Comparison of ENCODE assay signal across 8 cellular contexts in genomic region chr7:151079199-151079910, GRCh38. TPM values are rescaled to one million over a fixed set of nuclear protein-coding genes. Genes with fewer than 3 reads are reported as not detected.
DNase-seq lines count a peak whose midpoint lies in the region; ATAC-seq, FAIRE-seq and TF ChIP-seq lines count a peak whose summit lies in the region.

No MANE protein-coding gene starts in this region.

- H3K27ac ChIP-seq in keratinocyte (ENCODE audit: control insufficient read depth, insufficient read depth, low read length) (no peak overlapping the region), substantia nigra (ENCODE audit: low read depth, low read length, poor library complexity, severe bottlenecking) (peak overlapping the region; percentile 92)

- no peaks in the 10 kb centered on the region for H3K27me3 Mint-ChIP-seq in activated CD4-positive, alpha-beta T cell treated with anti-CD3 and anti-CD28 coated beads for 36 hours
- no peaks in the 10 kb centered on the region for H3K27me3 Mint-ChIP-seq in activated naive CD8-positive, alpha-beta T cell treated with anti-CD3 and anti-CD28 coated beads, Interleukin-2, amount 50 U/mL, for 24 hours

- no peak for DNase-seq in activated CD4-positive, alpha-beta T cell treated with anti-CD3 and anti-CD28 coated beads for 36 hours
- no peak for DNase-seq in activated CD4-positive, alpha-beta T cell treated with anti-CD3 and anti-CD28 coated beads, Interleukin-2, amount 50 U/mL, for 1 hour
- DNase-seq in activated naive CD8-positive, alpha-beta T cell treated with anti-CD3 and anti-CD28 coated beads, Interleukin-2, amount 50 U/mL, for 24 hours: no peak
- DNase-seq in keratinocyte (ENCODE audit: low read depth, low spot score): no peak
- no peak for DNase-seq in substantia nigra (lab: John Stamatoyannopoulos, UW)
- DNase-seq in NCI-H1436 treated with DMSO at 0.1 percent for 48 hours (lab: John Stamatoyannopoulos, UW): no peak
- no peak for DNase-seq in GM10248 (ENCODE audit: extremely low spot score)

- H3K36me3 Mint-ChIP-seq in activated CD4-positive, alpha-beta T cell treated with anti-CD3 and anti-CD28 coated beads for 36 hours (ENCODE audit: low read depth): peaks cover 21% of the 10 kb centered on the region
- H3K36me3 Mint-ChIP-seq in activated naive CD8-positive, alpha-beta T cell treated with anti-CD3 and anti-CD28 coated beads, Interleukin-2, amount 50 U/mL, for 24 hours (ENCODE audit: low read depth): peaks cover 6% of the 10 kb centered on the region

- H2AFZ ChIP-seq in keratinocyte (ENCODE audit: control insufficient read depth, low read length): no peak overlapping the region

- H3K9me3 ChIP-seq in keratinocyte (ENCODE audit: control insufficient read depth, low read depth, low read length): no peaks in the 10 kb centered on the region

- peak overlapping the region; percentile 92 for H3K4me3 Mint-ChIP-seq in activated CD4-positive, alpha-beta T cell treated with anti-CD3 and anti-CD28 coated beads for 36 hours
- H3K4me3 Mint-ChIP-seq in activated naive CD8-positive, alpha-beta T cell treated with anti-CD3 and anti-CD28 coated beads, Interleukin-2, amount 50 U/mL, for 24 hours: peak overlapping the region; percentile 96

- intact Hi-C loops in activated CD4-positive, alpha-beta T cell treated with anti-CD3 and anti-CD28 coated beads for 36 hours (cut with DNase I, micrococcal nuclease): no loop called here

- peaks cover 26% of the 10 kb centered on the region for H3K4me1 ChIP-seq in keratinocyte (ENCODE audit: control insufficient read depth, extremely low read depth, insufficient read depth, low read length)

- no peaks in the 10 kb centered on the region for H3K9me3 Mint-ChIP-seq in activated CD4-positive, alpha-beta T cell treated with anti-CD3 and anti-CD28 coated beads for 36 hours (ENCODE audit: low read depth)
- H3K9me3 Mint-ChIP-seq in activated naive CD8-positive, alpha-beta T cell treated with anti-CD3 and anti-CD28 coated beads, Interleukin-2, amount 50 U/mL, for 24 hours: no peaks in the 10 kb centered on the region

- H3K27me3 ChIP-seq in keratinocyte (ENCODE audit: control insufficient read depth, extremely low read depth, insufficient read depth, low read length): no peaks in the 10 kb centered on the region

- dilution Hi-C loops in keratinocyte (cut with MboI; ENCODE audit: extremely low pct_ligation_motif_present, low sequenced_read_pairs): no loop called here

- H3K4me1 Mint-ChIP-seq in activated CD4-positive, alpha-beta T cell treated with anti-CD3 and anti-CD28 coated beads for 36 hours: peaks cover 33% of the 10 kb centered on the region
- H3K4me1 Mint-ChIP-seq in activated naive CD8-positive, alpha-beta T cell treated with anti-CD3 and anti-CD28 coated beads, Interleukin-2, amount 50 U/mL, for 24 hours: peaks cover 31% of the 10 kb centered on the region

- H3K27ac Mint-ChIP-seq in activated CD4-positive, alpha-beta T cell treated with anti-CD3 and anti-CD28 coated beads for 36 hours: peak overlapping the region; percentile 53
- peak overlapping the region; percentile 87 for H3K27ac Mint-ChIP-seq in activated naive CD8-positive, alpha-beta T cell treated with anti-CD3 and anti-CD28 coated beads, Interleukin-2, amount 50 U/mL, for 24 hours

- POLR2A ChIA-PET in activated CD4-positive, alpha-beta T cell treated with anti-CD3 and anti-CD28 coated beads for 36 hours (lab: Charles Lee): no interaction called here
- POLR2A ChIA-PET in GM10248 (lab: Yijun Ruan, JAX): no interaction called here

- H3K36me3 ChIP-seq in keratinocyte (ENCODE audit: control insufficient read depth in 2 of 2, extremely low read depth in 1 of 2, insufficient read depth in 2 of 2, low read length in 2 of 2): peaks cover 15 to 19% of the 10 kb centered on the region in 2 experiments

- peak overlapping the region; percentile 79 for H3K9ac ChIP-seq in keratinocyte (ENCODE audit: control insufficient read depth, extremely low read depth, insufficient read depth, low read length)

- H4K20me1 ChIP-seq in keratinocyte (ENCODE audit: control insufficient read depth, extremely low read depth, insufficient read depth, low read length): peaks cover 2% of the 10 kb centered on the region

- no peak for ATAC-seq in activated CD4-positive, alpha-beta T cell treated with anti-CD3 and anti-CD28 coated beads for 36 hours
- no peak for ATAC-seq in activated naive CD8-positive, alpha-beta T cell treated with anti-CD3 and anti-CD28 coated beads, Interleukin-2, amount 50 U/mL, for 24 hours
- no peak for ATAC-seq in HG02970 (IDR thresholded peaks at IDR 0.05; ENCODE audit: low FRiP score, unreplicated experiment)

- H3K4me2 ChIP-seq in keratinocyte (ENCODE audit: control insufficient read depth, extremely low read depth, insufficient read depth, low read depth, low read length): peak overlapping the region; percentile 97

- peak overlapping the region; percentile 68 to 92 (median 79) for H3K4me3 ChIP-seq in keratinocyte (ENCODE audit: control insufficient read depth in 2 of 3, extremely low read depth in 1 of 3, insufficient read depth in 2 of 3, low read depth in 1 of 3, low read length in 3 of 3)

- CTCF ChIA-PET in activated CD4-positive, alpha-beta T cell treated with anti-CD3 and anti-CD28 coated beads for 36 hours (lab: Charles Lee): no interaction called here
- CTCF ChIA-PET in GM10248 (lab: Yijun Ruan, JAX): interaction anchor here (1.7 kb wide), 1 partner anchor 33 kb away, joined by 3 read pairs; no protein-coding TSS in a partner anchor

- no peak for FAIRE-seq in keratinocyte (lab: Jason Lieb, UNC)

- TF ChIP-seq CTCF in keratinocyte (optimal IDR thresholded peaks at IDR 0.05 in 1 of 3, IDR thresholded peaks at IDR 0.05 in 1 of 3, conservative IDR thresholded peaks at IDR 0.05 in 1 of 3; ENCODE audit: extremely low read depth in 1 of 3, insufficient read depth in 2 of 3, low read length in 3 of 3) (no peak), GM10248 (IDR thresholded peaks at IDR 0.05; ENCODE audit: control extremely low read depth, extremely low read depth, low read depth, missing control alignments) (no peak)

- H3K9me1 ChIP-seq in keratinocyte (ENCODE audit: control insufficient read depth, extremely low read depth, insufficient read depth, low read length): no peaks in the 10 kb centered on the region

- H3K79me2 ChIP-seq in keratinocyte (ENCODE audit: control insufficient read depth, insufficient read depth, low read length): peaks cover 28% of the 10 kb centered on the region

RNA-seq across cellular contexts. Expression of gene FASTK, which starts 1.3 kb away (rescaled TPM):
- 10 to 100 TPM; 56.6 to 56.7 TPM for total RNA-seq in activated CD4-positive, alpha-beta T cell treated with anti-CD3 and anti-CD28 coated beads for 36 hours
- polyA plus RNA-seq in keratinocyte: 27.2 to 39.3 TPM (median 31.4 TPM) in 3 replicates
- 4.9 TPM for polyA plus RNA-seq in keratinocyte (2011; ENCODE audit: low read depth)
- polyA plus RNA-seq in keratinocyte (2011; cell fraction: cytosol; rRNA removed): 24.1 and 41.9 TPM in 2 replicates
- polyA plus RNA-seq in keratinocyte (2011; cell fraction: nucleus; rRNA removed): 79.8 and 106 TPM in 2 replicates
- polyA plus RNA-seq in keratinocyte (2012; ENCODE audit: low replicate concordance): 38.7 and 40.3 TPM in 2 replicates
- polyA minus RNA-seq in keratinocyte: 24.6 to 70.6 TPM (median 30.1 TPM) in 3 replicates
- 36.4 TPM for polyA minus RNA-seq in keratinocyte (2011; cell fraction: cytosol; rRNA and poly(A)+ RNA removed)
- 25.5 and 28.4 TPM in 2 replicates for polyA minus RNA-seq in keratinocyte (2011; cell fraction: nucleus; rRNA and poly(A)+ RNA removed)

RNA-seq across cellular contexts. Expression of gene TMUB1, which starts 3.9 kb away (rescaled TPM):
- total RNA-seq in activated CD4-positive, alpha-beta T cell treated with anti-CD3 and anti-CD28 coated beads for 36 hours: 10 to 100 TPM; 54.0 to 67.7 TPM
- 12.2 to 22.3 TPM (median 14.6 TPM) in 3 replicates for polyA plus RNA-seq in keratinocyte
- polyA plus RNA-seq in keratinocyte (2011; ENCODE audit: low read depth): 1.4 TPM
- 15.8 and 29.4 TPM in 2 replicates for polyA plus RNA-seq in keratinocyte (2011; cell fraction: cytosol; rRNA removed)
- polyA plus RNA-seq in keratinocyte (2011; cell fraction: nucleus; rRNA removed): 17.7 and 28.5 TPM in 2 replicates
- polyA plus RNA-seq in keratinocyte (2012; ENCODE audit: low replicate concordance): 19.0 and 37.5 TPM in 2 replicates
- polyA minus RNA-seq in keratinocyte: 5.0 to 12.6 TPM (median 5.1 TPM) in 3 replicates
- 39.3 TPM for polyA minus RNA-seq in keratinocyte (2011; cell fraction: cytosol; rRNA and poly(A)+ RNA removed)
- polyA minus RNA-seq in keratinocyte (2011; cell fraction: nucleus; rRNA and poly(A)+ RNA removed): 3.8 and 5.9 TPM in 2 replicates

RNA-seq across cellular contexts. Expression of gene AGAP3, which starts 6.9 kb away (rescaled TPM):
- 10 to 100 TPM; 29.4 to 33.2 TPM for total RNA-seq in activated CD4-positive, alpha-beta T cell treated with anti-CD3 and anti-CD28 coated beads for 36 hours
- 64.3 to 96.7 TPM (median 83.2 TPM) in 3 replicates for polyA plus RNA-seq in keratinocyte
- 29.0 TPM for polyA plus RNA-seq in keratinocyte (2011; ENCODE audit: low read depth)
- polyA plus RNA-seq in keratinocyte (2011; cell fraction: cytosol; rRNA removed): 63.3 and 125 TPM in 2 replicates
- 199 and 238 TPM in 2 replicates for polyA plus RNA-seq in keratinocyte (2011; cell fraction: nucleus; rRNA removed)
- 75.3 and 106 TPM in 2 replicates for polyA plus RNA-seq in keratinocyte (2012; ENCODE audit: low replicate concordance)
- polyA minus RNA-seq in keratinocyte: 88.1 to 181 TPM (median 91.1 TPM) in 3 replicates
- polyA minus RNA-seq in keratinocyte (2011; cell fraction: cytosol; rRNA and poly(A)+ RNA removed): 125 TPM
- polyA minus RNA-seq in keratinocyte (2011; cell fraction: nucleus; rRNA and poly(A)+ RNA removed): 99.9 and 122 TPM in 2 replicates

RNA-seq across cellular contexts. Expression of gene SLC4A2, which starts 20.0 kb away (rescaled TPM):
- total RNA-seq in activated CD4-positive, alpha-beta T cell treated with anti-CD3 and anti-CD28 coated beads for 36 hours: 10 to 100 TPM; 58.7 to 85.0 TPM
- polyA plus RNA-seq in keratinocyte: 33.8 to 49.5 TPM (median 45.7 TPM) in 3 replicates
- 6.7 TPM for polyA plus RNA-seq in keratinocyte (2011; ENCODE audit: low read depth)
- polyA plus RNA-seq in keratinocyte (2011; cell fraction: cytosol; rRNA removed): 15.6 and 34.0 TPM in 2 replicates
- polyA plus RNA-seq in keratinocyte (2011; cell fraction: nucleus; rRNA removed): 105 and 130 TPM in 2 replicates
- 37.6 and 80.4 TPM in 2 replicates for polyA plus RNA-seq in keratinocyte (2012; ENCODE audit: low replicate concordance)
- 32.3 to 150 TPM (median 64.9 TPM) in 3 replicates for polyA minus RNA-seq in keratinocyte
- polyA minus RNA-seq in keratinocyte (2011; cell fraction: cytosol; rRNA and poly(A)+ RNA removed): 40.5 TPM
- 56.5 and 72.0 TPM in 2 replicates for polyA minus RNA-seq in keratinocyte (2011; cell fraction: nucleus; rRNA and poly(A)+ RNA removed)

RNA-seq across cellular contexts. Expression of gene CDK5, which starts 21.7 kb away (rescaled TPM):
- total RNA-seq in activated CD4-positive, alpha-beta T cell treated with anti-CD3 and anti-CD28 coated beads for 36 hours: 10 to 100 TPM; 12.5 to 16.7 TPM
- polyA plus RNA-seq in keratinocyte: 19.3 to 26.3 TPM (median 22.8 TPM) in 3 replicates
- 3.8 TPM for polyA plus RNA-seq in keratinocyte (2011; ENCODE audit: low read depth)
- 20.2 and 28.1 TPM in 2 replicates for polyA plus RNA-seq in keratinocyte (2011; cell fraction: cytosol; rRNA removed)
- polyA plus RNA-seq in keratinocyte (2011; cell fraction: nucleus; rRNA removed): 13.9 and 16.9 TPM in 2 replicates
- polyA plus RNA-seq in keratinocyte (2012; ENCODE audit: low replicate concordance): 11.2 and 16.9 TPM in 2 replicates
- 16.2 to 31.8 TPM (median 29.6 TPM) in 3 replicates for polyA minus RNA-seq in keratinocyte
- 15.9 TPM for polyA minus RNA-seq in keratinocyte (2011; cell fraction: cytosol; rRNA and poly(A)+ RNA removed)
- 6.0 and 14.3 TPM in 2 replicates for polyA minus RNA-seq in keratinocyte (2011; cell fraction: nucleus; rRNA and poly(A)+ RNA removed)
